In genomic region chr13:43377149-43377548, GRCh38 we compare ENCODE assay signal across 1 cellular context.
TF ChIP-seq lines count a peak whose summit lies in the region.

No MANE protein-coding gene starts in this region.

TF ChIP-seq in SK-N-SH treated with all-trans-retinoic acid at 6 μM for 48 hours, 23 proteins besides CTCF, POLR2A, EP300 and RAD21 (continued from another document):
- no peak for TF ChIP-seq CSRNP3 (CRISPR knock-in tag; IDR thresholded peaks at IDR 0.05)
TF ChIP-seq in SK-N-SH treated with all-trans-retinoic acid at 6 μM for 48 hours: peak in this region for 0.
